Comparison of ENCODE assay signal across 1 cellular context in genomic region chr14:61537567-61538463, GRCh38.
TF ChIP-seq lines count a peak whose summit lies in the region.

No MANE protein-coding gene starts in this region.

TF ChIP-seq in IMR-90, 13 proteins besides CTCF, POLR2A, EP300 and RAD21 (continued from another document):
- TF ChIP-seq ELK1 (IDR thresholded peaks at IDR 0.05; ENCODE audit: borderline replicate concordance, low read depth, low read length) (no peak), CHD1 (IDR thresholded peaks at IDR 0.05; ENCODE audit: low read depth, low read length) (no peak), BHLHE40 (IDR thresholded peaks at IDR 0.05; ENCODE audit: low read depth, low read length) (peak; percentile 73), RFX5 (IDR thresholded peaks at IDR 0.05; ENCODE audit: low read depth, low read length) (no peak), USF2 (IDR thresholded peaks at IDR 0.05; ENCODE audit: low read depth, low read length) (peak; percentile 90)
